Comparison of ENCODE assay signal across 1 cellular context in genomic region chr5:151739939-151740335, GRCh38.
TF ChIP-seq lines count a peak whose summit lies in the region.

No MANE protein-coding gene starts in this region.

TF ChIP-seq in GM12878, 131 proteins besides CTCF, POLR2A, EP300 and RAD21:
- TF ChIP-seq NR2C2 (IDR thresholded peaks at IDR 0.05; ENCODE audit: borderline replicate concordance, control insufficient read depth, insufficient read length, low read depth) (no peak), TCF12 (IDR thresholded peaks at IDR 0.05; ENCODE audit: low read depth, low read length) (no peak), NR2F1 (conservative IDR thresholded peaks at IDR 0.05) (no peak), WRNIP1 (IDR thresholded peaks at IDR 0.05; ENCODE audit: borderline replicate concordance, low read depth, low read length) (no peak), ATF7 (IDR thresholded peaks at IDR 0.05; ENCODE audit: low read depth) (no peak), STAT1 (conservative IDR thresholded peaks at IDR 0.05) (no peak), KLF5 (IDR thresholded peaks at IDR 0.05; ENCODE audit: partially characterized antibody) (no peak), NFXL1 (IDR thresholded peaks at IDR 0.05; ENCODE audit: borderline replicate concordance) (no peak), HDGF (IDR thresholded peaks at IDR 0.05) (no peak), NBN (IDR thresholded peaks at IDR 0.05) (no peak), STAT3 (IDR thresholded peaks at IDR 0.05; ENCODE audit: low read depth, low read length) (no peak), SUPT20H (IDR thresholded peaks at IDR 0.05; ENCODE audit: borderline replicate concordance, control insufficient read depth, low read depth, low read length) (no peak), CHD1 (IDR thresholded peaks at IDR 0.05; ENCODE audit: low read depth, low read length) (no peak), RFX5 (IDR thresholded peaks at IDR 0.05; ENCODE audit: low read depth, low read length) (no peak)
- TF ChIP-seq, protein P1, sequence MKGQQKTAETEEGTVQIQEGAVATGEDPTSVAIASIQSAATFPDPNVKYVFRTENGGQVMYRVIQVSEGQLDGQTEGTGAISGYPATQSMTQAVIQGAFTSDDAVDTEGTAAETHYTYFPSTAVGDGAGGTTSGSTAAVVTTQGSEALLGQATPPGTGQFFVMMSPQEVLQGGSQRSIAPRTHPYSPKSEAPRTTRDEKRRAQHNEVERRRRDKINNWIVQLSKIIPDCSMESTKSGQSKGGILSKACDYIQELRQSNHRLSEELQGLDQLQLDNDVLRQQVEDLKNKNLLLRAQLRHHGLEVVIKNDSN (IDR thresholded peaks at IDR 0.05; ENCODE audit: borderline replicate concordance, extremely low read length, insufficient read depth, low read depth, low read length): no peak
- TF ChIP-seq, protein P2, sequence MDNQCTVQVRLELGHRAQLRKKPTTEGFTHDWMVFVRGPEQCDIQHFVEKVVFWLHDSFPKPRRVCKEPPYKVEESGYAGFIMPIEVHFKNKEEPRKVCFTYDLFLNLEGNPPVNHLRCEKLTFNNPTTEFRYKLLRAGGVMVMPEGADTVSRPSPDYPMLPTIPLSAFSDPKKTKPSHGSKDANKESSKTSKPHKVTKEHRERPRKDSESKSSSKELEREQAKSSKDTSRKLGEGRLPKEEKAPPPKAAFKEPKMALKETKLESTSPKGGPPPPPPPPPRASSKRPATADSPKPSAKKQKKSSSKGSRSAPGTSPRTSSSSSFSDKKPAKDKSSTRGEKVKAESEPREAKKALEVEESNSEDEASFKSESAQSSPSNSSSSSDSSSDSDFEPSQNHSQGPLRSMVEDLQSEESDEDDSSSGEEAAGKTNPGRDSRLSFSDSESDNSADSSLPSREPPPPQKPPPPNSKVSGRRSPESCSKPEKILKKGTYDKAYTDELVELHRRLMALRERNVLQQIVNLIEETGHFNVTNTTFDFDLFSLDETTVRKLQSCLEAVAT (IDR thresholded peaks at IDR 0.05): no peak
- TF ChIP-seq, protein P3, sequence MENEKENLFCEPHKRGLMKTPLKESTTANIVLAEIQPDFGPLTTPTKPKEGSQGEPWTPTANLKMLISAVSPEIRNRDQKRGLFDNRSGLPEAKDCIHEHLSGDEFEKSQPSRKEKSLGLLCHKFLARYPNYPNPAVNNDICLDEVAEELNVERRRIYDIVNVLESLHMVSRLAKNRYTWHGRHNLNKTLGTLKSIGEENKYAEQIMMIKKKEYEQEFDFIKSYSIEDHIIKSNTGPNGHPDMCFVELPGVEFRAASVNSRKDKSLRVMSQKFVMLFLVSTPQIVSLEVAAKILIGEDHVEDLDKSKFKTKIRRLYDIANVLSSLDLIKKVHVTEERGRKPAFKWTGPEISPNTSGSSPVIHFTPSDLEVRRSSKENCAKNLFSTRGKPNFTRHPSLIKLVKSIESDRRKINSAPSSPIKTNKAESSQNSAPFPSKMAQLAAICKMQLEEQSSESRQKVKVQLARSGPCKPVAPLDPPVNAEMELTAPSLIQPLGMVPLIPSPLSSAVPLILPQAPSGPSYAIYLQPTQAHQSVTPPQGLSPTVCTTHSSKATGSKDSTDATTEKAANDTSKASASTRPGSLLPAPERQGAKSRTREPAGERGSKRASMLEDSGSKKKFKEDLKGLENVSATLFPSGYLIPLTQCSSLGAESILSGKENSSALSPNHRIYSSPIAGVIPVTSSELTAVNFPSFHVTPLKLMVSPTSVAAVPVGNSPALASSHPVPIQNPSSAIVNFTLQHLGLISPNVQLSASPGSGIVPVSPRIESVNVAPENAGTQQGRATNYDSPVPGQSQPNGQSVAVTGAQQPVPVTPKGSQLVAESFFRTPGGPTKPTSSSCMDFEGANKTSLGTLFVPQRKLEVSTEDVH (IDR thresholded peaks at IDR 0.05; ENCODE audit: low read depth, partially characterized antibody): no peak
- TF ChIP-seq, protein P4, sequence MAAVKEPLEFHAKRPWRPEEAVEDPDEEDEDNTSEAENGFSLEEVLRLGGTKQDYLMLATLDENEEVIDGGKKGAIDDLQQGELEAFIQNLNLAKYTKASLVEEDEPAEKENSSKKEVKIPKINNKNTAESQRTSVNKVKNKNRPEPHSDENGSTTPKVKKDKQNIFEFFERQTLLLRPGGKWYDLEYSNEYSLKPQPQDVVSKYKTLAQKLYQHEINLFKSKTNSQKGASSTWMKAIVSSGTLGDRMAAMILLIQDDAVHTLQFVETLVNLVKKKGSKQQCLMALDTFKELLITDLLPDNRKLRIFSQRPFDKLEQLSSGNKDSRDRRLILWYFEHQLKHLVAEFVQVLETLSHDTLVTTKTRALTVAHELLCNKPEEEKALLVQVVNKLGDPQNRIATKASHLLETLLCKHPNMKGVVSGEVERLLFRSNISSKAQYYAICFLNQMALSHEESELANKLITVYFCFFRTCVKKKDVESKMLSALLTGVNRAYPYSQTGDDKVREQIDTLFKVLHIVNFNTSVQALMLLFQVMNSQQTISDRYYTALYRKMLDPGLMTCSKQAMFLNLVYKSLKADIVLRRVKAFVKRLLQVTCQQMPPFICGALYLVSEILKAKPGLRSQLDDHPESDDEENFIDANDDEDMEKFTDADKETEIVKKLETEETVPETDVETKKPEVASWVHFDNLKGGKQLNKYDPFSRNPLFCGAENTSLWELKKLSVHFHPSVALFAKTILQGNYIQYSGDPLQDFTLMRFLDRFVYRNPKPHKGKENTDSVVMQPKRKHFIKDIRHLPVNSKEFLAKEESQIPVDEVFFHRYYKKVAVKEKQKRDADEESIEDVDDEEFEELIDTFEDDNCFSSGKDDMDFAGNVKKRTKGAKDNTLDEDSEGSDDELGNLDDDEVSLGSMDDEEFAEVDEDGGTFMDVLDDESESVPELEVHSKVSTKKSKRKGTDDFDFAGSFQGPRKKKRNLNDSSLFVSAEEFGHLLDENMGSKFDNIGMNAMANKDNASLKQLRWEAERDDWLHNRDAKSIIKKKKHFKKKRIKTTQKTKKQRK (IDR thresholded peaks at IDR 0.05; ENCODE audit: low read depth, low read length): no peak
